Comparison of ENCODE assay signal across 1 cellular context in genomic region chr12:132828706-132829534, GRCh38.
TF ChIP-seq lines count a peak whose summit lies in the region.

Gene GOLGA3 (minus strand): TSS chr12:132828869. CDS start chr12:132822128, 6,741 bp downstream.

TF ChIP-seq in HepG2, 621 proteins besides CTCF, POLR2A, EP300 and RAD21 (continued from another document):
- TF ChIP-seq ZBTB44 (CRISPR knock-in tag; IDR thresholded peaks at IDR 0.05) (no peak), MYNN (CRISPR knock-in tag; IDR thresholded peaks at IDR 0.05; ENCODE audit: low read depth) (no peak), RBAK (CRISPR knock-in tag; IDR thresholded peaks at IDR 0.05) (no peak), AHDC1 (CRISPR knock-in tag; IDR thresholded peaks at IDR 0.05; ENCODE audit: borderline replicate concordance) (no peak), ZSCAN12 (CRISPR knock-in tag; IDR thresholded peaks at IDR 0.05) (no peak; the same call in 1 of the 2 replicates), JUN (CRISPR knock-in tag; IDR thresholded peaks at IDR 0.05) (0 out of 2 replicates have a peak, but pooled peaks have one; percentile 15), STAG1 (CRISPR knock-in tag; IDR thresholded peaks at IDR 0.05) (no peak), ZBTB10 (CRISPR knock-in tag; IDR thresholded peaks at IDR 0.05; ENCODE audit: borderline replicate concordance) (no peak), LBX2 (CRISPR knock-in tag; IDR thresholded peaks at IDR 0.05; ENCODE audit: borderline replicate concordance) (no peak), FOXA3 (CRISPR knock-in tag; IDR thresholded peaks at IDR 0.05) (peak; percentile 48), WIZ (CRISPR knock-in tag; IDR thresholded peaks at IDR 0.05) (no peak), ZFP62 (CRISPR knock-in tag; IDR thresholded peaks at IDR 0.05) (no peak), XRCC5 (optimal IDR thresholded peaks at IDR 0.05; ENCODE audit: low read length) (peak; percentile 89), HDAC6 (IDR thresholded peaks at IDR 0.05; ENCODE audit: low read depth, low read length) (no peak), ZNF431 (CRISPR knock-in tag; IDR thresholded peaks at IDR 0.05; ENCODE audit: borderline replicate concordance, low read depth) (peak; percentile 41; the same call in 1 of the 2 replicates), PRDM4 (CRISPR knock-in tag; IDR thresholded peaks at IDR 0.05; ENCODE audit: borderline replicate concordance) (no peak; the same call in 1 of the 2 replicates), SKI (IDR thresholded peaks at IDR 0.05; ENCODE audit: partially characterized antibody) (no peak), ZSCAN21 (CRISPR knock-in tag; IDR thresholded peaks at IDR 0.05; ENCODE audit: borderline replicate concordance) (no peak), XBP1 (CRISPR knock-in tag; IDR thresholded peaks at IDR 0.05) (no peak)
